8 cellular contexts compared by ENCODE assay signal in genomic region chr10:97318772-97319651, GRCh38. TPM values are rescaled to one million over a fixed set of nuclear protein-coding genes. Genes with fewer than 3 reads are reported as not detected.
DNase-seq lines count a peak whose midpoint lies in the region; ATAC-seq and TF ChIP-seq lines count a peak whose summit lies in the region.

Gene FRAT1, plus strand, starts transcription at chr10:97319271. Its CDS starts 183 bp downstream, at chr10:97319454.

- peak within 1 kb of the TSS; percentile 97 to 100 for H3K18ac ChIP-seq in mesenchymal stem cell (ENCODE audit: low read depth in 1 of 2, low read length in 2 of 2)

- H3K9ac ChIP-seq in mesenchymal stem cell (ENCODE audit: low read length) = peak within 1 kb of the TSS; percentile 98

- no peaks in the 10 kb centered on the region for H3K79me1 ChIP-seq in mesenchymal stem cell (replicated peaks; ENCODE audit: low read length, poor library complexity, severe bottlenecking)

- ATAC-seq in GM19324 (IDR thresholded peaks at IDR 0.05; ENCODE audit: low FRiP score, unreplicated experiment) (peak; percentile 83), HG03457 (IDR thresholded peaks at IDR 0.05; ENCODE audit: unreplicated experiment) (peak; percentile 64)

- H2BK15ac ChIP-seq in mesenchymal stem cell (ENCODE audit: low read depth, poor library complexity, severe bottlenecking) = peak within 1 kb of the TSS; percentile 100

- H3K36me3 ChIP-seq in mesenchymal stem cell (ENCODE audit: control insufficient read depth in 1 of 2, insufficient read depth in 2 of 2, low read depth in 1 of 2, low read length in 2 of 2) = no peaks in the 10 kb centered on the region

- peak within 1 kb of the TSS; percentile 100 for H2AFZ ChIP-seq in mesenchymal stem cell (ENCODE audit: low read depth, low read length)

- peak within 1 kb of the TSS; percentile 97 for H3K27ac ChIP-seq in C4-2B
- H3K27ac ChIP-seq in mesenchymal stem cell (ENCODE audit: low read length, poor library complexity, severe bottlenecking) = peak within 1 kb of the TSS; percentile 80

- TF ChIP-seq CTCF in C4-2B (conservative IDR thresholded peaks at IDR 0.05) = no peak

- H3K4me1 ChIP-seq in mesenchymal stem cell (ENCODE audit: control insufficient read depth, insufficient read depth, low read depth, low read length) = peaks cover 22% of the 10 kb centered on the region

- peak; percentile 48 for DNase-seq in NCI-H82 treated with DMSO at 0.1 percent for 48 hours (lab: John Stamatoyannopoulos, UW; ENCODE audit: unreplicated experiment)
- peak; percentile 64 to 85 for DNase-seq in activated CD8-positive, alpha-beta memory T cell treated with anti-CD3 and anti-CD28 coated beads for 1 hour (ENCODE audit: extremely low read depth in 1 of 2, low read depth in 1 of 2)
- DNase-seq in effector CD8-positive, alpha-beta T cell (lab: John Stamatoyannopoulos, UW) = peak; percentile 88
- peak; percentile 95 for DNase-seq in mesenchymal stem cell
- DNase-seq in stimulated activated CD8-positive, alpha-beta memory T cell treated with anti-CD3 and anti-CD28 coated beads, Interleukin-12 subunit alpha, Interleukin-12 subunit beta, amount 100 ng/mL, for 1 hour (ENCODE audit: low read depth) = peak; percentile 82

- peak within 1 kb of the TSS; percentile 99 for H2BK12ac ChIP-seq in mesenchymal stem cell (ENCODE audit: low read length in 2 of 2)

- H4K91ac ChIP-seq in mesenchymal stem cell (ENCODE audit: low read length) = peak within 1 kb of the TSS; percentile 99

- peak within 1 kb of the TSS in 1 of 2 experiments; percentile 86 for H3K23ac ChIP-seq in mesenchymal stem cell (ENCODE audit: low read length in 2 of 2)

- peak within 1 kb of the TSS; percentile 97 to 99 for H3K4ac ChIP-seq in mesenchymal stem cell (ENCODE audit: low read depth in 1 of 2, low read length in 2 of 2)

- peak within 1 kb of the TSS; percentile 98 for H3K4me2 ChIP-seq in mesenchymal stem cell (ENCODE audit: low read length, poor library complexity, severe bottlenecking)

- peak within 1 kb of the TSS; percentile 100 for H2BK120ac ChIP-seq in mesenchymal stem cell (ENCODE audit: low read depth, low read length)

- H3K4me3 ChIP-seq in mesenchymal stem cell (ENCODE audit: insufficient read depth in 1 of 2, low read depth in 1 of 2, low read length in 2 of 2) = peak within 1 kb of the TSS; percentile 79 to 87

- peaks cover 0 to 45% of the 10 kb centered on the region in 2 experiments for H3K27me3 ChIP-seq in mesenchymal stem cell (ENCODE audit: control insufficient read depth in 1 of 2, insufficient read depth in 1 of 2, low read length in 2 of 2)

- H3K9me3 ChIP-seq in mesenchymal stem cell (ENCODE audit: control insufficient read depth, low read length) = no peaks in the 10 kb centered on the region

- H2BK5ac ChIP-seq in mesenchymal stem cell (ENCODE audit: low read depth, low read length, poor library complexity, severe bottlenecking) = peak within 1 kb of the TSS; percentile 99

- H4K8ac ChIP-seq in mesenchymal stem cell (ENCODE audit: low read length) = peak within 1 kb of the TSS; percentile 100

- no peak within 1 kb of the TSS for H2AK5ac ChIP-seq in mesenchymal stem cell (ENCODE audit: low read length, severe bottlenecking)

- peak within 1 kb of the TSS in 1 of 2 experiments; percentile 99 for H3K14ac ChIP-seq in mesenchymal stem cell (ENCODE audit: low read length in 2 of 2)

- WGBS in mesenchymal stem cell = under 1% methylated on average over 34 of the region's 79 CpGs

RNA-seq across cellular contexts. Expression of gene FRAT1, which starts in this region (rescaled TPM):
- polyA plus RNA-seq in mesenchymal stem cell (2013, experiment 1 of 2) = 0.88 TPM
- polyA plus RNA-seq in mesenchymal stem cell (2013, experiment 2 of 2) = 0.79 TPM

Comparison
In these comparisons a context has a peak if more than half of its experiments do, and no peak if none do; other contexts are left out.
1. Peak in every context shown above with its lines: DNase-seq, ATAC-seq, H3K4me3 ChIP-seq and H3K27ac ChIP-seq.